In genomic region chr14:93329965-93330608, GRCh38 we compare ENCODE assay signal across 13 cellular contexts. TPM values are rescaled to one million over a fixed set of nuclear protein-coding genes. Genes with fewer than 3 reads are reported as not detected.
DNase-seq lines count a peak whose midpoint lies in the region; ATAC-seq, FAIRE-seq and TF ChIP-seq lines count a peak whose summit lies in the region.
"Had no signal": no experiment of that assay in that cellular context is flagged by ENCODE, and none has a peak within 500 bp of the region (broad histone marks: within the 10 kb centered on the region; RNA-seq: fewer than 3 reads in every experiment).

No MANE protein-coding gene starts in this region.

- peaks cover 72% of the 10 kb centered on the region for H3K79me2 ChIP-seq in HCT116 (ENCODE audit: insufficient read depth, low read length)

- peak overlapping the region; percentile 9; the same call in 1 of the 3 replicates for H3K4me3 ChIP-seq in A549
- no peak overlapping the region for H3K4me3 ChIP-seq in HCT116 (replicated peaks in 1 of 2; ENCODE audit: low read depth in 1 of 2, low read length in 2 of 2)
- H3K4me3 ChIP-seq in body of pancreas: no peak overlapping the region
- H3K4me3 ChIP-seq in foreskin fibroblast (ENCODE audit: low read depth in 1 of 2, low read length in 2 of 2): no peak overlapping the region

- H3K9ac ChIP-seq in HCT116 (ENCODE audit: low read length): no peak overlapping the region

- H3K36me3 Mint-ChIP-seq in mesothelial cell of epicardium: no peaks in the 10 kb centered on the region
- H3K36me3 Mint-ChIP-seq: activated CD4-positive, alpha-beta memory T cell treated with anti-CD3 and anti-CD28 coated beads for 36 hours had no signal

- H3K9me3 Mint-ChIP-seq in mesothelial cell of epicardium: no peaks in the 10 kb centered on the region
- H3K9me3 Mint-ChIP-seq: activated CD4-positive, alpha-beta memory T cell treated with anti-CD3 and anti-CD28 coated beads for 36 hours; activated naive CD4-positive, alpha-beta T cell treated with anti-CD3 and anti-CD28 coated beads, Interleukin-2, amount 50 U/mL, for 72 hours had no signal

- H3K9me3 ChIP-seq in A549 (no peaks in the 10 kb centered on the region), HCT116 (ENCODE audit: control insufficient read depth in 1 of 2, insufficient read depth in 1 of 2, low read depth in 1 of 2, low read length in 2 of 2) (no peaks in the 10 kb centered on the region), body of pancreas (no peaks in the 10 kb centered on the region)

- no peak for TF ChIP-seq EP300 in A549 (IDR thresholded peaks at IDR 0.05)

- H3K36me3 ChIP-seq in HCT116 (ENCODE audit: control insufficient read depth in 1 of 2, insufficient read depth in 2 of 2, low read length in 2 of 2) (no peaks in the 10 kb centered on the region), body of pancreas (replicated peaks in 1 of 2; ENCODE audit: insufficient read depth in 1 of 2, low read depth in 2 of 2) (no peaks in the 10 kb centered on the region)

- no peak overlapping the region for H3K4me3 Mint-ChIP-seq in mesothelial cell of epicardium

- FAIRE-seq in A549 (lab: Jason Lieb, UNC): no peak

- RAD21 ChIA-PET in HCT116 (lab: Charles Lee; ENCODE audit: low non-redundant PET in 1 of 2, low total read pairs in 2 of 2, uncharacterized antibody in 2 of 2, unreplicated experiment in 2 of 2): no interaction called here

- TSS peak; percentile 22 for BruUV-seq in HCT116 (replicated peaks; lab: Mats Ljungman, UMichigan)

- ATAC-seq in A549: no peak
- ATAC-seq in HCT116: no peak
- no peak for ATAC-seq in body of pancreas
- no peak for ATAC-seq in HG03045 (IDR thresholded peaks at IDR 0.05; ENCODE audit: unreplicated experiment)
- ATAC-seq in GM19463 (IDR thresholded peaks at IDR 0.05; ENCODE audit: unreplicated experiment): no peak
- ATAC-seq: activated naive CD4-positive, alpha-beta T cell treated with anti-CD3 and anti-CD28 coated beads, Interleukin-2, amount 50 U/mL, for 72 hours; stimulated activated naive CD8-positive, alpha-beta T cell treated with anti-CD3 and anti-CD28 coated beads, Interleukin-15, Interleukin-2, amounts not matched to agents 100 U/mL and 50 U/mL, for 24 hours had no signal

- no peaks in the 10 kb centered on the region for H3K27me3 Mint-ChIP-seq in mesothelial cell of epicardium (ENCODE audit: low read depth)
- H3K27me3 Mint-ChIP-seq: activated CD4-positive, alpha-beta memory T cell treated with anti-CD3 and anti-CD28 coated beads for 36 hours had no signal

- H3K4me2 ChIP-seq in A549 (peak overlapping the region; percentile 97), HCT116 (ENCODE audit: low read length) (no peak overlapping the region)

- no peaks in the 10 kb centered on the region for H3K9me2 ChIP-seq in HCT116 (ENCODE audit: insufficient read depth)

- no peak for TF ChIP-seq POLR2A in A549 (IDR thresholded peaks at IDR 0.05; ENCODE audit: low read length)
- TF ChIP-seq POLR2A in HCT116 (IDR thresholded peaks at IDR 0.05; ENCODE audit: borderline replicate concordance, extremely low read depth, insufficient read depth, insufficient read length): no peak
- no peak for TF ChIP-seq POLR2A in body of pancreas (IDR thresholded peaks at IDR 0.05)

- H4K20me1 ChIP-seq in HCT116 (ENCODE audit: insufficient read depth): peaks cover 8% of the 10 kb centered on the region; the same call in 1 of the 2 replicates

- TF ChIP-seq RAD21 in A549 (conservative IDR thresholded peaks at IDR 0.05 in 1 of 2, IDR thresholded peaks at IDR 0.05 in 1 of 2): no peak
- TF ChIP-seq RAD21 in HCT116 (IDR thresholded peaks at IDR 0.05; ENCODE audit: low read depth): no peak

- peaks cover 30% of the 10 kb centered on the region for H3K4me1 Mint-ChIP-seq in mesothelial cell of epicardium

- H3K27me3 ChIP-seq in HCT116 (ENCODE audit: insufficient read depth, low read length) (no peaks in the 10 kb centered on the region), body of pancreas (no peaks in the 10 kb centered on the region)

- H3K4me1 ChIP-seq in A549 (peaks cover 30% of the 10 kb centered on the region), HCT116 (ENCODE audit: control insufficient read depth in 1 of 2, insufficient read depth in 2 of 2, low read length in 2 of 2) (peaks cover 11 to 29% of the 10 kb centered on the region in 2 experiments), body of pancreas (peaks cover 41% of the 10 kb centered on the region)

- TF ChIP-seq CTCF in A549 (IDR thresholded peaks at IDR 0.05): no peak
- TF ChIP-seq CTCF in HCT116 (IDR thresholded peaks at IDR 0.05 in 2 of 3, conservative IDR thresholded peaks at IDR 0.05 in 1 of 3; ENCODE audit: borderline replicate concordance in 1 of 3, insufficient read depth in 1 of 3, low read depth in 2 of 3, low read length in 2 of 3): no peak
- TF ChIP-seq CTCF in body of pancreas (IDR thresholded peaks at IDR 0.05): no peak
- no peak for TF ChIP-seq CTCF in mesothelial cell of epicardium (IDR thresholded peaks at IDR 0.05; ENCODE audit: unreplicated experiment)
- TF ChIP-seq CTCF in foreskin fibroblast (IDR thresholded peaks at IDR 0.05; ENCODE audit: low read depth, low read length): no peak

- POLR2A ChIA-PET in A549 (lab: Yijun Ruan, JAX) (no interaction called here), HCT116 (lab: Charles Lee) (no interaction called here)

- no peak overlapping the region for H2AFZ ChIP-seq in HCT116 (ENCODE audit: low read depth, low read length, poor library complexity, severe bottlenecking)

- peak in 1 of 2 experiments; percentile 9 for DNase-seq in A549 (ENCODE audit: low read depth in 1 of 2, low spot score in 1 of 2)
- DNase-seq in HCT116 (ENCODE audit: low read depth, low spot score): no peak
- DNase-seq in body of pancreas: no peak
- DNase-seq in mesothelial cell of epicardium (ENCODE audit: low spot score in 2 of 2, unreplicated experiment in 2 of 2): no peak
- DNase-seq in foreskin fibroblast: no peak
- no peak for DNase-seq in HUDEP-2 (lab: John Stamatoyannopoulos, UW; ENCODE audit: unreplicated experiment in 76 of 76)
- DNase-seq: activated CD4-positive, alpha-beta memory T cell treated with anti-CD3 and anti-CD28 coated beads for 36 hours; effector memory CD4-positive, alpha-beta T cell; NCI-H1092 treated with DMSO at 0.1 percent for 48 hours; stimulated activated naive CD8-positive, alpha-beta T cell treated with anti-CD3 and anti-CD28 coated beads, Interleukin-15, Interleukin-2, amounts not matched to agents 100 U/mL and 50 U/mL, for 24 hours had no signal

- H3K27ac ChIP-seq in A549 (peak overlapping the region; percentile 32 to 50; a peak in 4 of 6 replicates), HCT116 (ENCODE audit: low read depth, low read length) (no peak overlapping the region), body of pancreas (peak overlapping the region in 3 of 4 donors; percentile 31 to 98 (median 96))

- H3K27ac Mint-ChIP-seq in mesothelial cell of epicardium: peak overlapping the region; percentile 5
- H3K27ac Mint-ChIP-seq: activated CD4-positive, alpha-beta memory T cell treated with anti-CD3 and anti-CD28 coated beads for 36 hours; activated naive CD4-positive, alpha-beta T cell treated with anti-CD3 and anti-CD28 coated beads, Interleukin-2, amount 50 U/mL, for 72 hours had no signal

- 28% methylated on average over 5 of the region's 5 CpGs for WGBS in A549 (ENCODE audit: missing lambda C conversion rate)
- 19 to 21% methylated on average over 5 of the region's 5 CpGs for WGBS in body of pancreas, 2 donors

- intact Hi-C loops in HCT116 (cut with micrococcal nuclease) (no loop called here), body of pancreas (cut with DNase I) (no loop called here)

- CTCF ChIA-PET in A549 (lab: Yijun Ruan, JAX) (interaction anchor here (1.0 to 2.0 kb wide), 2 partner anchors 9 to 12 kb away, joined by 3 to 5 read pairs; no protein-coding TSS in a partner anchor), HCT116 (lab: Charles Lee) (no interaction called here)

TF ChIP-seq in A549, 52 proteins besides CTCF, POLR2A, EP300 and RAD21 (continues in another document):
- TF ChIP-seq HEYL (CRISPR knock-in tag; IDR thresholded peaks at IDR 0.05): no peak

TF ChIP-seq in HCT116, 20 proteins besides CTCF, POLR2A, EP300 and RAD21 (continues in another document):
- TF ChIP-seq EZH2phosphoT487 (IDR thresholded peaks at IDR 0.05; ENCODE audit: borderline replicate concordance) (no peak), ZFX (IDR thresholded peaks at IDR 0.05) (no peak), TCF7L2 (IDR thresholded peaks at IDR 0.05; ENCODE audit: borderline replicate concordance, extremely low read depth, insufficient read depth, insufficient read length) (no peak), CEBPB (IDR thresholded peaks at IDR 0.05; ENCODE audit: low read depth) (no peak), EGR1 (IDR thresholded peaks at IDR 0.05; ENCODE audit: low read depth) (no peak), ATF3 (IDR thresholded peaks at IDR 0.05) (no peak), SIN3A (IDR thresholded peaks at IDR 0.05; ENCODE audit: low read depth) (no peak), ZNF274 (IDR thresholded peaks at IDR 0.05; ENCODE audit: low read depth, low read length) (no peak)

RNA-seq across cellular contexts. Expression of gene BTBD7, which starts 2.7 kb away (rescaled TPM):
- 17.4 and 18.9 TPM in 2 replicates for polyA plus RNA-seq in A549 (2011; rRNA removed)
- 7.8 and 9.5 TPM in 2 replicates for polyA plus RNA-seq in A549 (2012; cell fraction: cytosol; rRNA removed)
- 8.5 and 8.6 TPM in 2 replicates for polyA plus RNA-seq in A549 (2012; cell fraction: nucleus; rRNA removed)
- 11.1 to 11.5 TPM (median 11.4 TPM) in 3 replicates for polyA plus RNA-seq in A549 (2017; fragmentation: RNase III; extraction: RNeasy Plus Mini Kit Qiagen cat#74134 plus additional on column Dnase treatment)
- polyA minus RNA-seq in A549 (2011; rRNA and poly(A)+ RNA removed): 38.1 and 42.6 TPM in 2 replicates
- 30.8 TPM for total RNA-seq in HCT116 (2021; ENCODE audit: unreplicated experiment)
- 9.9 and 10.1 TPM in 2 replicates for polyA plus RNA-seq in HCT116 (2012)
- total RNA-seq in body of pancreas: 10 to 100 TPM; 16.3 to 25.1 TPM
- 52.1 to 58.4 TPM (median 52.3 TPM) in 3 replicates for total RNA-seq in mesothelial cell of epicardium

RNA-seq across cellular contexts. Expression of gene COX8C, which starts 16.9 kb away (rescaled TPM):
- polyA plus RNA-seq in A549 (2011; rRNA removed) (not detected in 2 replicates), A549 (2017; fragmentation: RNase III; extraction: RNeasy Plus Mini Kit Qiagen cat#74134 plus additional on column Dnase treatment) (not detected in 3 replicates)
- not detected in 2 replicates for polyA plus RNA-seq in A549 (2012; cell fraction: cytosol; rRNA removed)
- not detected in 2 replicates for polyA plus RNA-seq in A549 (2012; cell fraction: nucleus; rRNA removed)
- polyA minus RNA-seq in A549 (2011; rRNA and poly(A)+ RNA removed): not detected in 2 replicates
- total RNA-seq in HCT116 (2021; ENCODE audit: unreplicated experiment) (not detected), body of pancreas (not detected), mesothelial cell of epicardium (0.73 to 1.2 TPM in 2 of 3 replicates, not detected in the other)
- 0.14 TPM in 1 of 2 replicates, not detected in the other for polyA plus RNA-seq in HCT116 (2012)
- total RNA-seq: activated CD4-positive, alpha-beta memory T cell treated with anti-CD3 and anti-CD28 coated beads for 36 hours; activated naive CD4-positive, alpha-beta T cell treated with anti-CD3 and anti-CD28 coated beads, Interleukin-2, amount 50 U/mL, for 72 hours had no signal
